ENCODE assay signal across 2 cellular contexts in the genomic region with DNA sequence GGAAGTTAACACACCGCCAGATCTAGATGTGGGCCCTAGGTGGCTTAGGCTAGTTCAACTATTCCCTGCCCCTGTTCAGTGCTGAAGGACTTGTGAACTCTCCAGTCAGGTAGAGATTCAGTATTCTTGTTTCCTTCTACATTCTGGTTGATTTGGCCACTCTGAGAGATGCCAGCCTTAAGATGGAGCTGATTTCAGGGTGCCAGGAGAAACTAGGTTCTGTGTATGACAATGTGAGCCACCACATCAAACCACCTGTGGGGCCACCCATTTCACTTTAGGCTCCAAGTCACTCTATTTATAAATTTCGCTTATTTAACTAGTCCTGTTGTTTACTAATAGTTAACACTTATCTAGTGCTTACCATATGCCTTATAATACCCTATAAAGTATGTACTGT.
TF ChIP-seq lines count a peak whose summit lies in the region.

No MANE protein-coding gene starts in this region.

TF ChIP-seq in IMR-90, 13 proteins besides CTCF, POLR2A, EP300 and RAD21:
- no peak for TF ChIP-seq MAFK (IDR thresholded peaks at IDR 0.05; ENCODE audit: low read depth, low read length)
- no peak for TF ChIP-seq RCOR1 (IDR thresholded peaks at IDR 0.05; ENCODE audit: insufficient replicate concordance, low read length)
- TF ChIP-seq MAZ (IDR thresholded peaks at IDR 0.05; ENCODE audit: borderline replicate concordance, low read depth, low read length) = no peak
- TF ChIP-seq MXI1 (IDR thresholded peaks at IDR 0.05; ENCODE audit: borderline replicate concordance, low read depth, low read length) = no peak
- no peak for TF ChIP-seq SMC3 (IDR thresholded peaks at IDR 0.05; ENCODE audit: low read depth, low read length)
- TF ChIP-seq CEBPB (IDR thresholded peaks at IDR 0.05; ENCODE audit: low read depth, low read length) = no peak
- TF ChIP-seq NFE2L2 (IDR thresholded peaks at IDR 0.05; ENCODE audit: low read depth, low read length) = no peak
- TF ChIP-seq RFX5 (IDR thresholded peaks at IDR 0.05; ENCODE audit: low read depth, low read length) = no peak

TF ChIP-seq in HEK293T, 16 proteins besides CTCF, POLR2A, EP300 and RAD21:
- TF ChIP-seq ARNT (IDR thresholded peaks at IDR 0.05) = no peak
- no peak for TF ChIP-seq BHLHE40 (IDR thresholded peaks at IDR 0.05; ENCODE audit: borderline replicate concordance)
- TF ChIP-seq ZNF384 (IDR thresholded peaks at IDR 0.05) = no peak
- TF ChIP-seq FOXA1 (IDR thresholded peaks at IDR 0.05) = no peak
- no peak for TF ChIP-seq CTBP1 (IDR thresholded peaks at IDR 0.05; ENCODE audit: borderline replicate concordance)
- no peak for TF ChIP-seq L3MBTL2 (conservative IDR thresholded peaks at IDR 0.05)
- TF ChIP-seq LEF1 (IDR thresholded peaks at IDR 0.05; ENCODE audit: borderline replicate concordance) = no peak
- no peak for TF ChIP-seq NFRKB (IDR thresholded peaks at IDR 0.05)
- no peak for TF ChIP-seq TARDBP (IDR thresholded peaks at IDR 0.05)
- TF ChIP-seq SUZ12 (IDR thresholded peaks at IDR 0.05) = no peak
- no peak for TF ChIP-seq SP1 (IDR thresholded peaks at IDR 0.05)
- TF ChIP-seq FOXK2 (IDR thresholded peaks at IDR 0.05) = no peak
- no peak for TF ChIP-seq FOXM1 (IDR thresholded peaks at IDR 0.05; ENCODE audit: borderline replicate concordance)
